In the genomic region with DNA sequence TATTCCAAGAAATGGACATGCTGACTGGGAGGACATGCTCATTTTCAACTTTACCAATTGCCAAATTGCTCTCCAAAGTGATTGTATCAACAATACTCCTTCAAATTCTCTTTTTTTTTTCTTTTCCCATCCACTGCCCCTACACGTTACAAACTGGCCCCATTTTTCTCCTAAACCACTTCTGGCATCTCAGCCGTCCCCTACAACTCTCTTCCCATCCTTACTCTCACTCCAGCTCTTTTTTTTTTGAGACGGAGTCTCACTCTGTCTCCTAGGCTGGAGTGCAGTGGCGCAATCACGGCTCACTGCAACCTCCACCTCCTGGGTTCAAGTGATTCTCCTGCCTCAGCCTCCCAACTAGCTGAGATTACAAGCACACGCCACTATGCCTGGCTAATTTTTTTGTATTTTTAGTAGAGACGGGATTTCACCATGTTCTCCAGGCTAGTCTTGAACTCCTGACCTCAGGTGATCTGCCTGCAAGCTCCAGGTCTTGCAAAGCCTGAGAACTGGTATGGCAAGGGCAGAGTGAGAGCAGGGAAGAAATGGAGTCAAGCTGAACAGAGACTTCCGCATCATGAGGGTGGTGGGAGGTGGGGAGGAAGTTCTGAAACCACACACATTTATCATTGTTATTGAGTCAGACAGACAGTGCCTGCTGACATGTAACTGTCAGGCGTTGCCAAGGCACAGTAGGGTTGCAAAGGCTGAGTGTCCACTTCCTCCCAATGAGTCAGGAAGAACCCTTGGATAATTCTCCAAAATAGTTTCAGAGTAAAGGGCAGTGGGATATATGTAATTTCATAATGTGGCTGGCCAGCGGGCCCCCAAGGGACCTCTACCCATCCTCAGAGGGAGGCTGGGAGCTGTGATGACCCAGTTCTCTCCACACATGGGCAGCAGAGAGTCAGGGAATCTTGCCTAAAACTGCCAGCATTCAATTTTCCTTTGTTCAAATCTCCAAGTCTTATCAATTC, we compare ENCODE assay signal across 1 cellular context.
A peak's percentile ranks its signal among the peaks of the same experiment; 100 is the strongest.
TF ChIP-seq lines count a peak whose summit lies in the region.

No MANE protein-coding gene starts in this region.

TF ChIP-seq in K562, 482 proteins besides CTCF, POLR2A, EP300 and RAD21 (continued from another document and continues in another):
- TF ChIP-seq RBM15 (IDR thresholded peaks at IDR 0.05; ENCODE audit: insufficient read depth, low read length) (no peak), HDAC1 (IDR thresholded peaks at IDR 0.05) (peak in 1 of 2 experiments; percentile 72; a peak in 2 of 4 replicates), TCF3 (CRISPR knock-in tag; IDR thresholded peaks at IDR 0.05) (peak; percentile 53; the same call in 1 of the 2 replicates), THRAP3 (IDR thresholded peaks at IDR 0.05; ENCODE audit: borderline replicate concordance) (no peak), SMC3 (conservative IDR thresholded peaks at IDR 0.05; ENCODE audit: insufficient read depth, low read depth, low read length) (no peak), STAT5B (CRISPR knock-in tag; IDR thresholded peaks at IDR 0.05) (no peak), ZZZ3 (IDR thresholded peaks at IDR 0.05) (no peak), NEUROD1 (IDR thresholded peaks at IDR 0.05; ENCODE audit: borderline replicate concordance, low read depth, low read length, partially characterized antibody) (peak; percentile 92), MCM5 (IDR thresholded peaks at IDR 0.05; ENCODE audit: low read depth) (no peak), EZH2 (IDR thresholded peaks at IDR 0.05; ENCODE audit: borderline replicate concordance, low read depth, low read length) (no peak), ZNF384 (IDR thresholded peaks at IDR 0.05; ENCODE audit: low read depth, low read length) (no peak), CEBPG (CRISPR knock-in tag; IDR thresholded peaks at IDR 0.05) (peak; percentile 75; the same call in 1 of the 2 replicates), CEBPG (tag; conservative IDR thresholded peaks at IDR 0.05 in 1 of 2, IDR thresholded peaks at IDR 0.05 in 1 of 2) (peak; percentile 73 to 90), YY1 (IDR thresholded peaks at IDR 0.05; ENCODE audit: borderline replicate concordance in 1 of 3, control insufficient read depth in 1 of 3, extremely low read depth in 1 of 3, insufficient read depth in 3 of 3, insufficient read length in 1 of 3, insufficient replicate concordance in 2 of 3, low read depth in 1 of 3, low read length in 2 of 3) (peak in 1 of 3 experiments; percentile 71), PRPF4 (IDR thresholded peaks at IDR 0.05; ENCODE audit: insufficient read depth, low read depth, low read length, poor library complexity, severe bottlenecking) (no peak), ZSCAN32 (CRISPR knock-in tag; IDR thresholded peaks at IDR 0.05) (no peak), CREB1 (IDR thresholded peaks at IDR 0.05) (no peak), CREB1 (CRISPR knock-in tag; IDR thresholded peaks at IDR 0.05) (no peak; the same call in 1 of the 2 replicates), IRF9 (tag; IDR thresholded peaks at IDR 0.05) (no peak), CBFA2T3 (IDR thresholded peaks at IDR 0.05) (peak; percentile 58), HOXB6 (CRISPR knock-in tag; IDR thresholded peaks at IDR 0.05; ENCODE audit: borderline replicate concordance) (no peak), KDM2B (CRISPR knock-in tag; IDR thresholded peaks at IDR 0.05) (no peak), CREB3L1 (IDR thresholded peaks at IDR 0.05; ENCODE audit: borderline replicate concordance, low read depth) (0 out of 2 replicates have a peak, but pooled peaks have one; percentile 32), RBBP5 (IDR thresholded peaks at IDR 0.05; ENCODE audit: borderline replicate concordance, insufficient read depth, low read length, poor library complexity, severe bottlenecking) (no peak), ASH1L (IDR thresholded peaks at IDR 0.05; ENCODE audit: borderline replicate concordance, low read depth, partially characterized antibody) (no peak)
- TF ChIP-seq, protein P1, sequence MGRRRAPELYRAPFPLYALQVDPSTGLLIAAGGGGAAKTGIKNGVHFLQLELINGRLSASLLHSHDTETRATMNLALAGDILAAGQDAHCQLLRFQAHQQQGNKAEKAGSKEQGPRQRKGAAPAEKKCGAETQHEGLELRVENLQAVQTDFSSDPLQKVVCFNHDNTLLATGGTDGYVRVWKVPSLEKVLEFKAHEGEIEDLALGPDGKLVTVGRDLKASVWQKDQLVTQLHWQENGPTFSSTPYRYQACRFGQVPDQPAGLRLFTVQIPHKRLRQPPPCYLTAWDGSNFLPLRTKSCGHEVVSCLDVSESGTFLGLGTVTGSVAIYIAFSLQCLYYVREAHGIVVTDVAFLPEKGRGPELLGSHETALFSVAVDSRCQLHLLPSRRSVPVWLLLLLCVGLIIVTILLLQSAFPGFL (CRISPR knock-in tag; IDR thresholded peaks at IDR 0.05) = no peak
- TF ChIP-seq, protein P2, sequence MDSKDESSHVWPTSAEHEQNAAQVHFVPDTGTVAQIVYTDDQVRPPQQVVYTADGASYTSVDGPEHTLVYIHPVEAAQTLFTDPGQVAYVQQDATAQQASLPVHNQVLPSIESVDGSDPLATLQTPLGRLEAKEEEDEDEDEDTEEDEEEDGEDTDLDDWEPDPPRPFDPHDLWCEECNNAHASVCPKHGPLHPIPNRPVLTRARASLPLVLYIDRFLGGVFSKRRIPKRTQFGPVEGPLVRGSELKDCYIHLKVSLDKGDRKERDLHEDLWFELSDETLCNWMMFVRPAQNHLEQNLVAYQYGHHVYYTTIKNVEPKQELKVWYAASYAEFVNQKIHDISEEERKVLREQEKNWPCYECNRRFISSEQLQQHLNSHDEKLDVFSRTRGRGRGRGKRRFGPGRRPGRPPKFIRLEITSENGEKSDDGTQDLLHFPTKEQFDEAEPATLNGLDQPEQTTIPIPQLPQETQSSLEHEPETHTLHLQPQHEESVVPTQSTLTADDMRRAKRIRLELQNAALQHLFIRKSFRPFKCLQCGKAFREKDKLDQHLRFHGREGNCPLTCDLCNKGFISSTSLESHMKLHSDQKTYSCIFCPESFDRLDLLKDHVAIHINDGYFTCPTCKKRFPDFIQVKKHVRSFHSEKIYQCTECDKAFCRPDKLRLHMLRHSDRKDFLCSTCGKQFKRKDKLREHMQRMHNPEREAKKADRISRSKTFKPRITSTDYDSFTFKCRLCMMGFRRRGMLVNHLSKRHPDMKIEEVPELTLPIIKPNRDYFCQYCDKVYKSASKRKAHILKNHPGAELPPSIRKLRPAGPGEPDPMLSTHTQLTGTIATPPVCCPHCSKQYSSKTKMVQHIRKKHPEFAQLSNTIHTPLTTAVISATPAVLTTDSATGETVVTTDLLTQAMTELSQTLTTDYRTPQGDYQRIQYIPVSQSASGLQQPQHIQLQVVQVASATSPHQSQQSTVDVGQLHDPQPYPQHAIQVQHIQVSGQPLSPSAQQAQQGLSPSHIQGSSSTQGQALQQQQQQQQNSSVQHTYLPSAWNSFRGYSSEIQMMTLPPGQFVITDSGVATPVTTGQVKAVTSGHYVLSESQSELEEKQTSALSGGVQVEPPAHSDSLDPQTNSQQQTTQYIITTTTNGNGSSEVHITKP (IDR thresholded peaks at IDR 0.05; ENCODE audit: partially characterized antibody) = peak; percentile 18
- TF ChIP-seq, protein P3, sequence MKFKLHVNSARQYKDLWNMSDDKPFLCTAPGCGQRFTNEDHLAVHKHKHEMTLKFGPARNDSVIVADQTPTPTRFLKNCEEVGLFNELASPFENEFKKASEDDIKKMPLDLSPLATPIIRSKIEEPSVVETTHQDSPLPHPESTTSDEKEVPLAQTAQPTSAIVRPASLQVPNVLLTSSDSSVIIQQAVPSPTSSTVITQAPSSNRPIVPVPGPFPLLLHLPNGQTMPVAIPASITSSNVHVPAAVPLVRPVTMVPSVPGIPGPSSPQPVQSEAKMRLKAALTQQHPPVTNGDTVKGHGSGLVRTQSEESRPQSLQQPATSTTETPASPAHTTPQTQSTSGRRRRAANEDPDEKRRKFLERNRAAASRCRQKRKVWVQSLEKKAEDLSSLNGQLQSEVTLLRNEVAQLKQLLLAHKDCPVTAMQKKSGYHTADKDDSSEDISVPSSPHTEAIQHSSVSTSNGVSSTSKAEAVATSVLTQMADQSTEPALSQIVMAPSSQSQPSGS (CRISPR knock-in tag; IDR thresholded peaks at IDR 0.05) = no peak
- TF ChIP-seq, protein P4, sequence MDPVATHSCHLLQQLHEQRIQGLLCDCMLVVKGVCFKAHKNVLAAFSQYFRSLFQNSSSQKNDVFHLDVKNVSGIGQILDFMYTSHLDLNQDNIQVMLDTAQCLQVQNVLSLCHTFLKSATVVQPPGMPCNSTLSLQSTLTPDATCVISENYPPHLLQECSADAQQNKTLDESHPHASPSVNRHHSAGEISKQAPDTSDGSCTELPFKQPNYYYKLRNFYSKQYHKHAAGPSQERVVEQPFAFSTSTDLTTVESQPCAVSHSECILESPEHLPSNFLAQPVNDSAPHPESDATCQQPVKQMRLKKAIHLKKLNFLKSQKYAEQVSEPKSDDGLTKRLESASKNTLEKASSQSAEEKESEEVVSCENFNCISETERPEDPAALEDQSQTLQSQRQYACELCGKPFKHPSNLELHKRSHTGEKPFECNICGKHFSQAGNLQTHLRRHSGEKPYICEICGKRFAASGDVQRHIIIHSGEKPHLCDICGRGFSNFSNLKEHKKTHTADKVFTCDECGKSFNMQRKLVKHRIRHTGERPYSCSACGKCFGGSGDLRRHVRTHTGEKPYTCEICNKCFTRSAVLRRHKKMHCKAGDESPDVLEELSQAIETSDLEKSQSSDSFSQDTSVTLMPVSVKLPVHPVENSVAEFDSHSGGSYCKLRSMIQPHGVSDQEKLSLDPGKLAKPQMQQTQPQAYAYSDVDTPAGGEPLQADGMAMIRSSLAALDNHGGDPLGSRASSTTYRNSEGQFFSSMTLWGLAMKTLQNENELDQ (CRISPR knock-in tag; IDR thresholded peaks at IDR 0.05; ENCODE audit: borderline replicate concordance) = no peak
- TF ChIP-seq, protein P5, sequence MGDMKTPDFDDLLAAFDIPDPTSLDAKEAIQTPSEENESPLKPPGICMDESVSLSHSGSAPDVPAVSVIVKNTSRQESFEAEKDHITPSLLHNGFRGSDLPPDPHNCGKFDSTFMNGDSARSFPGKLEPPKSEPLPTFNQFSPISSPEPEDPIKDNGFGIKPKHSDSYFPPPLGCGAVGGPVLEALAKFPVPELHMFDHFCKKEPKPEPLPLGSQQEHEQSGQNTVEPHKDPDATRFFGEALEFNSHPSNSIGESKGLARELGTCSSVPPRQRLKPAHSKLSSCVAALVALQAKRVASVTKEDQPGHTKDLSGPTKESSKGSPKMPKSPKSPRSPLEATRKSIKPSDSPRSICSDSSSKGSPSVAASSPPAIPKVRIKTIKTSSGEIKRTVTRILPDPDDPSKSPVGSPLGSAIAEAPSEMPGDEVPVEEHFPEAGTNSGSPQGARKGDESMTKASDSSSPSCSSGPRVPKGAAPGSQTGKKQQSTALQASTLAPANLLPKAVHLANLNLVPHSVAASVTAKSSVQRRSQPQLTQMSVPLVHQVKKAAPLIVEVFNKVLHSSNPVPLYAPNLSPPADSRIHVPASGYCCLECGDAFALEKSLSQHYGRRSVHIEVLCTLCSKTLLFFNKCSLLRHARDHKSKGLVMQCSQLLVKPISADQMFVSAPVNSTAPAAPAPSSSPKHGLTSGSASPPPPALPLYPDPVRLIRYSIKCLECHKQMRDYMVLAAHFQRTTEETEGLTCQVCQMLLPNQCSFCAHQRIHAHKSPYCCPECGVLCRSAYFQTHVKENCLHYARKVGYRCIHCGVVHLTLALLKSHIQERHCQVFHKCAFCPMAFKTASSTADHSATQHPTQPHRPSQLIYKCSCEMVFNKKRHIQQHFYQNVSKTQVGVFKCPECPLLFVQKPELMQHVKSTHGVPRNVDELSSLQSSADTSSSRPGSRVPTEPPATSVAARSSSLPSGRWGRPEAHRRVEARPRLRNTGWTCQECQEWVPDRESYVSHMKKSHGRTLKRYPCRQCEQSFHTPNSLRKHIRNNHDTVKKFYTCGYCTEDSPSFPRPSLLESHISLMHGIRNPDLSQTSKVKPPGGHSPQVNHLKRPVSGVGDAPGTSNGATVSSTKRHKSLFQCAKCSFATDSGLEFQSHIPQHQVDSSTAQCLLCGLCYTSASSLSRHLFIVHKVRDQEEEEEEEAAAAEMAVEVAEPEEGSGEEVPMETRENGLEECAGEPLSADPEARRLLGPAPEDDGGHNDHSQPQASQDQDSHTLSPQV (IDR thresholded peaks at IDR 0.05) = 0 out of 2 replicates have a peak, but pooled peaks have one; percentile 61
- TF ChIP-seq, protein P6, sequence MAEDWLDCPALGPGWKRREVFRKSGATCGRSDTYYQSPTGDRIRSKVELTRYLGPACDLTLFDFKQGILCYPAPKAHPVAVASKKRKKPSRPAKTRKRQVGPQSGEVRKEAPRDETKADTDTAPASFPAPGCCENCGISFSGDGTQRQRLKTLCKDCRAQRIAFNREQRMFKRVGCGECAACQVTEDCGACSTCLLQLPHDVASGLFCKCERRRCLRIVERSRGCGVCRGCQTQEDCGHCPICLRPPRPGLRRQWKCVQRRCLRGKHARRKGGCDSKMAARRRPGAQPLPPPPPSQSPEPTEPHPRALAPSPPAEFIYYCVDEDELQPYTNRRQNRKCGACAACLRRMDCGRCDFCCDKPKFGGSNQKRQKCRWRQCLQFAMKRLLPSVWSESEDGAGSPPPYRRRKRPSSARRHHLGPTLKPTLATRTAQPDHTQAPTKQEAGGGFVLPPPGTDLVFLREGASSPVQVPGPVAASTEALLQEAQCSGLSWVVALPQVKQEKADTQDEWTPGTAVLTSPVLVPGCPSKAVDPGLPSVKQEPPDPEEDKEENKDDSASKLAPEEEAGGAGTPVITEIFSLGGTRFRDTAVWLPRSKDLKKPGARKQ (CRISPR knock-in tag; IDR thresholded peaks at IDR 0.05) = no peak
- TF ChIP-seq, protein P7, sequence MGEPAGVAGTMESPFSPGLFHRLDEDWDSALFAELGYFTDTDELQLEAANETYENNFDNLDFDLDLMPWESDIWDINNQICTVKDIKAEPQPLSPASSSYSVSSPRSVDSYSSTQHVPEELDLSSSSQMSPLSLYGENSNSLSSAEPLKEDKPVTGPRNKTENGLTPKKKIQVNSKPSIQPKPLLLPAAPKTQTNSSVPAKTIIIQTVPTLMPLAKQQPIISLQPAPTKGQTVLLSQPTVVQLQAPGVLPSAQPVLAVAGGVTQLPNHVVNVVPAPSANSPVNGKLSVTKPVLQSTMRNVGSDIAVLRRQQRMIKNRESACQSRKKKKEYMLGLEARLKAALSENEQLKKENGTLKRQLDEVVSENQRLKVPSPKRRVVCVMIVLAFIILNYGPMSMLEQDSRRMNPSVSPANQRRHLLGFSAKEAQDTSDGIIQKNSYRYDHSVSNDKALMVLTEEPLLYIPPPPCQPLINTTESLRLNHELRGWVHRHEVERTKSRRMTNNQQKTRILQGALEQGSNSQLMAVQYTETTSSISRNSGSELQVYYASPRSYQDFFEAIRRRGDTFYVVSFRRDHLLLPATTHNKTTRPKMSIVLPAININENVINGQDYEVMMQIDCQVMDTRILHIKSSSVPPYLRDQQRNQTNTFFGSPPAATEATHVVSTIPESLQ (CRISPR knock-in tag; IDR thresholded peaks at IDR 0.05) = 0 out of 2 replicates have a peak, but pooled peaks have one; percentile 43
